Comparison of ENCODE assay signal across 19 cellular contexts in genomic region chr10:15068802-15069201, GRCh38. TPM values are rescaled to one million over a fixed set of nuclear protein-coding genes. Genes with fewer than 3 reads are reported as not detected.
DNase-seq lines count a peak whose midpoint lies in the region; ATAC-seq, FAIRE-seq and TF ChIP-seq lines count a peak whose summit lies in the region.
"Had no signal": no experiment of that assay in that cellular context is flagged by ENCODE, and none has a peak within 500 bp of the region (broad histone marks: within the 10 kb centered on the region; RNA-seq: fewer than 3 reads in every experiment).

No MANE protein-coding gene starts in this region.

- peaks cover 10% of the 10 kb centered on the region for H3K9me3 Mint-ChIP-seq in Caco-2 (ENCODE audit: unreplicated experiment)
- H3K9me3 Mint-ChIP-seq: activated CD4-positive, alpha-beta memory T cell treated with anti-CD3 and anti-CD28 coated beads, Interleukin-2, amount 10 ng/mL, durations not matched to agents 7 days and 5 days had no signal

- CTCF ChIA-PET in A549 (lab: Yijun Ruan, JAX): no interaction called here
- CTCF ChIA-PET in Caco-2 (lab: Charles Lee): no interaction called here

- H3K4me2 ChIP-seq in A549: no peak overlapping the region
- H3K4me2 ChIP-seq: PC-9 had no signal

- H3K4me1 ChIP-seq in A549 (no peaks in the 10 kb centered on the region), adipocyte (ENCODE audit: control insufficient read depth, insufficient read depth, low read length) (peaks cover 5% of the 10 kb centered on the region), right atrium auricular region (no peaks in the 10 kb centered on the region), upper lobe of left lung (no peaks in the 10 kb centered on the region), Caco-2 (no peaks in the 10 kb centered on the region)
- H3K4me1 ChIP-seq: colonic mucosa, left lung, parathyroid adenoma, spleen had no signal

- no peak overlapping the region for H3K27ac Mint-ChIP-seq in Caco-2 (ENCODE audit: unreplicated experiment)
- H3K27ac Mint-ChIP-seq: activated CD4-positive, alpha-beta memory T cell treated with anti-CD3 and anti-CD28 coated beads, Interleukin-2, amount 10 ng/mL, durations not matched to agents 7 days and 5 days; stimulated activated naive B cell treated with anti-CD40 and anti-IgM and Interleukin-4, amounts not matched to agents 10 μg/mL and 1 μg/mL and 100 μg/mL, for 72 hours; type B pancreatic cell had no signal

- H3K27ac ChIP-seq in A549: no peak overlapping the region
- no peak overlapping the region for H3K27ac ChIP-seq in right atrium auricular region
- no peak overlapping the region for H3K27ac ChIP-seq in upper lobe of left lung
- H3K27ac ChIP-seq: colonic mucosa, left lung, parathyroid adenoma, PC-9, spleen had no signal

- no peaks in the 10 kb centered on the region for H3K36me3 Mint-ChIP-seq in Caco-2 (ENCODE audit: insufficient read depth, unreplicated experiment)
- H3K36me3 Mint-ChIP-seq: type B pancreatic cell had no signal

- no peaks in the 10 kb centered on the region for H3K27me3 ChIP-seq in adipocyte (replicated peaks; ENCODE audit: control insufficient read depth, insufficient read depth, low read length)
- no peaks in the 10 kb centered on the region for H3K27me3 ChIP-seq in right atrium auricular region
- H3K27me3 ChIP-seq in upper lobe of left lung: no peaks in the 10 kb centered on the region
- H3K27me3 ChIP-seq in Caco-2 (replicated peaks; ENCODE audit: control insufficient read depth, insufficient read depth, low read length): no peaks in the 10 kb centered on the region
- H3K27me3 ChIP-seq: colonic mucosa, left lung, spleen had no signal

- DNase-seq in A549 (ENCODE audit: low read depth in 1 of 2, low spot score in 1 of 2) (no peak), HCEC 1CT (peak; percentile 75), adipocyte (ENCODE audit: low read depth) (peak; percentile 94), fibroblast of pulmonary artery (ENCODE audit: low read depth) (peak; percentile 75), right atrium auricular region (ENCODE audit: low spot score) (no peak), upper lobe of left lung (no peak), Caco-2 (no peak), retina (no peak)
- DNase-seq: ACHN; activated CD4-positive, alpha-beta memory T cell treated with anti-CD3 and anti-CD28 coated beads, Interleukin-2, amount 10 ng/mL, durations not matched to agents 7 days and 5 days; colonic mucosa; left lung; NCI-H2029 treated with DMSO at 0.1 percent for 48 hours; NCI-H69; spleen; stimulated activated naive B cell treated with anti-CD40 and anti-IgM and Interleukin-4, amounts not matched to agents 10 μg/mL and 1 μg/mL and 100 μg/mL, for 72 hours had no signal

- H3K4me3 Mint-ChIP-seq in Caco-2 (ENCODE audit: unreplicated experiment): no peak overlapping the region
- H3K4me3 Mint-ChIP-seq: activated CD4-positive, alpha-beta memory T cell treated with anti-CD3 and anti-CD28 coated beads, Interleukin-2, amount 10 ng/mL, durations not matched to agents 7 days and 5 days; stimulated activated naive B cell treated with anti-CD40 and anti-IgM and Interleukin-4, amounts not matched to agents 10 μg/mL and 1 μg/mL and 100 μg/mL, for 72 hours; type B pancreatic cell had no signal

- no peak overlapping the region for H3K9ac ChIP-seq in adipocyte (ENCODE audit: low read length)
- H3K9ac ChIP-seq: parathyroid adenoma had no signal

- WGBS in A549 (ENCODE audit: missing lambda C conversion rate): 49% methylated on average over 3 of the region's 3 CpGs
- WGBS in upper lobe of left lung, 2 donors: 84 to 90% methylated on average over 3 of the region's 3 CpGs

- TF ChIP-seq CTCF in A549 (IDR thresholded peaks at IDR 0.05) (no peak), fibroblast of pulmonary artery (IDR thresholded peaks at IDR 0.05; ENCODE audit: low read length, missing control alignments) (no peak), right atrium auricular region (IDR thresholded peaks at IDR 0.05) (no peak), upper lobe of left lung (IDR thresholded peaks at IDR 0.05) (no peak), Caco-2 (IDR thresholded peaks at IDR 0.05; ENCODE audit: insufficient read depth in 1 of 2, low read depth in 1 of 2, low read length in 1 of 2, severe bottlenecking in 1 of 2, unreplicated experiment in 1 of 2) (no peak)

- FAIRE-seq in A549 (lab: Jason Lieb, UNC): no peak

- H3K27me3 Mint-ChIP-seq in Caco-2 (ENCODE audit: insufficient read depth, unreplicated experiment): no peaks in the 10 kb centered on the region
- H3K27me3 Mint-ChIP-seq: type B pancreatic cell had no signal

- POLR2A ChIA-PET in A549 (lab: Yijun Ruan, JAX) (no interaction called here), Caco-2 (lab: Charles Lee) (no interaction called here)

- peak; percentile 31 to 56; a peak in 4 of 6 replicates for ATAC-seq in A549
- no peak for ATAC-seq in upper lobe of left lung (ENCODE audit: low FRiP score in 2 of 2)
- ATAC-seq: left lung; stimulated activated naive B cell treated with anti-CD40 and anti-IgM and Interleukin-4, amounts not matched to agents 10 μg/mL and 1 μg/mL and 100 μg/mL, for 72 hours had no signal

- H3K9me3 ChIP-seq in A549: peaks cover 12% of the 10 kb centered on the region
- H3K9me3 ChIP-seq in adipocyte (ENCODE audit: control insufficient read depth, low read length): peaks cover 15% of the 10 kb centered on the region
- H3K9me3 ChIP-seq in right atrium auricular region: peaks cover 7 to 16% of the 10 kb centered on the region in 2 donors
- H3K9me3 ChIP-seq in upper lobe of left lung: peaks cover 0 to 6% (median 0%) of the 10 kb centered on the region in 4 donors
- H3K9me3 ChIP-seq in Caco-2: peaks cover 31% of the 10 kb centered on the region
- H3K9me3 ChIP-seq: colonic mucosa, left lung had no signal

- H3K4me1 Mint-ChIP-seq in Caco-2 (ENCODE audit: low read depth, unreplicated experiment): no peaks in the 10 kb centered on the region
- H3K4me1 Mint-ChIP-seq: activated CD4-positive, alpha-beta memory T cell treated with anti-CD3 and anti-CD28 coated beads, Interleukin-2, amount 10 ng/mL, durations not matched to agents 7 days and 5 days; stimulated activated naive B cell treated with anti-CD40 and anti-IgM and Interleukin-4, amounts not matched to agents 10 μg/mL and 1 μg/mL and 100 μg/mL, for 72 hours had no signal

- no peak for TF ChIP-seq RAD21 in A549 (conservative IDR thresholded peaks at IDR 0.05 in 1 of 2, IDR thresholded peaks at IDR 0.05 in 1 of 2)

- BruUV-seq in Caco-2 (replicated peaks; lab: Mats Ljungman, UMichigan): no TSS peak

- TF ChIP-seq EP300 in A549 (IDR thresholded peaks at IDR 0.05) (no peak), upper lobe of left lung (IDR thresholded peaks at IDR 0.05) (no peak)

- H3K4me3 ChIP-seq in A549: no peak overlapping the region
- H3K4me3 ChIP-seq in adipocyte (ENCODE audit: low read length): no peak overlapping the region
- no peak overlapping the region for H3K4me3 ChIP-seq in fibroblast of pulmonary artery (replicated peaks; ENCODE audit: low read depth, low read length)
- no peak overlapping the region for H3K4me3 ChIP-seq in right atrium auricular region
- no peak overlapping the region for H3K4me3 ChIP-seq in upper lobe of left lung
- H3K4me3 ChIP-seq in Caco-2 (ENCODE audit: low read depth, low read length): no peak overlapping the region
- H3K4me3 ChIP-seq: colonic mucosa, left lung, PC-9, spleen had no signal

- TF ChIP-seq POLR2A in A549 (IDR thresholded peaks at IDR 0.05; ENCODE audit: low read length) (no peak), upper lobe of left lung (IDR thresholded peaks at IDR 0.05) (no peak)

- intact Hi-C loops in Caco-2 (cut with micrococcal nuclease; ENCODE audit: unreplicated experiment): no loop called here

- H3K36me3 ChIP-seq in adipocyte (ENCODE audit: control insufficient read depth, insufficient read depth, low read length, severe bottlenecking) (no peaks in the 10 kb centered on the region), right atrium auricular region (no peaks in the 10 kb centered on the region), upper lobe of left lung (no peaks in the 10 kb centered on the region), Caco-2 (ENCODE audit: control insufficient read depth, insufficient read depth, low read length) (no peaks in the 10 kb centered on the region)
- H3K36me3 ChIP-seq: colonic mucosa, left lung, spleen had no signal

TF ChIP-seq in A549, 52 proteins besides CTCF, POLR2A, EP300 and RAD21:
- no peak for TF ChIP-seq ZNF302 (CRISPR knock-in tag; IDR thresholded peaks at IDR 0.05)

RNA-seq across cellular contexts. Expression of gene ACBD7, which starts 19.8 kb away (rescaled TPM):
- 0.90 and 0.98 TPM in 2 replicates for polyA plus RNA-seq in A549 (2011; rRNA removed)
- polyA plus RNA-seq in A549 (2012; cell fraction: cytosol; rRNA removed): 0.21 and 0.36 TPM in 2 replicates
- polyA plus RNA-seq in A549 (2012; cell fraction: nucleus; rRNA removed): 0.11 and 0.16 TPM in 2 replicates
- polyA plus RNA-seq in A549 (2017; fragmentation: RNase III; extraction: RNeasy Plus Mini Kit Qiagen cat#74134 plus additional on column Dnase treatment): 1.2 to 1.6 TPM (median 1.5 TPM) in 3 replicates
- 0.78 TPM in 1 of 2 replicates, not detected in the other for polyA minus RNA-seq in A549 (2011; rRNA and poly(A)+ RNA removed)
- not detected for total RNA-seq in right atrium auricular region
- 1 to 10 TPM in 1 of 6 donors, under 1 TPM in 3, not detected in 2; 0.46 to 2.4 (median 0.83) TPM for total RNA-seq in upper lobe of left lung
- total RNA-seq in Caco-2 (2022): 9.7 and 13.9 TPM in 2 replicates

RNA-seq across cellular contexts. Expression of gene OLAH, which starts 25.1 kb away (rescaled TPM):
- polyA plus RNA-seq in A549 (2011; rRNA removed): 0.34 and 0.53 TPM in 2 replicates
- not detected in 2 replicates for polyA plus RNA-seq in A549 (2012; cell fraction: cytosol; rRNA removed)
- not detected in 2 replicates for polyA plus RNA-seq in A549 (2012; cell fraction: nucleus; rRNA removed)
- not detected in 3 replicates for polyA plus RNA-seq in A549 (2017; fragmentation: RNase III; extraction: RNeasy Plus Mini Kit Qiagen cat#74134 plus additional on column Dnase treatment)
- polyA minus RNA-seq in A549 (2011; rRNA and poly(A)+ RNA removed): not detected in 2 replicates
- total RNA-seq in right atrium auricular region: under 1 TPM in 1 of 2 donors, not detected in 1; 0.24 TPM
- total RNA-seq in upper lobe of left lung: 1 to 10 TPM; 1.1 to 5.6 (median 2.4) TPM
- not detected in 2 replicates for total RNA-seq in Caco-2 (2022)
- total RNA-seq: colonic mucosa, PC-9 had no signal

RNA-seq across cellular contexts. Expression of gene RPP38, which starts 28.4 kb away (rescaled TPM):
- polyA plus RNA-seq in A549 (2011; rRNA removed) (43.4 and 47.5 TPM in 2 replicates), A549 (2017; fragmentation: RNase III; extraction: RNeasy Plus Mini Kit Qiagen cat#74134 plus additional on column Dnase treatment) (23.9 to 26.9 TPM (median 25.5 TPM) in 3 replicates)
- polyA plus RNA-seq in A549 (2012; cell fraction: cytosol; rRNA removed): 29.8 and 30.6 TPM in 2 replicates
- polyA plus RNA-seq in A549 (2012; cell fraction: nucleus; rRNA removed): 14.0 and 14.1 TPM in 2 replicates
- polyA minus RNA-seq in A549 (2011; rRNA and poly(A)+ RNA removed): 25.6 and 27.2 TPM in 2 replicates
- total RNA-seq in right atrium auricular region (10 to 100 TPM; 11.5 to 12.3 TPM), upper lobe of left lung (10 to 100 TPM in 5 of 6 donors, 1 to 10 TPM in 1; 6.4 to 27.2 (median 13.6) TPM), Caco-2 (2022) (40.1 and 40.7 TPM in 2 replicates)

Comparison
In these comparisons a context has a peak if more than half of its experiments do, and no peak if none do; other contexts are left out.
1. ATAC-seq: peak in A549 (2 of 2); none in upper lobe of left lung (0 of 2).
2. DNase-seq: peak in HCEC 1CT (single experiment), adipocyte (single experiment) and fibroblast of pulmonary artery (single experiment); none in A549 (0 of 2), right atrium auricular region (single experiment), upper lobe of left lung (0 of 2), Caco-2 (0 of 2) and retina (single experiment).